Comparison of ENCODE assay signal across 8 cellular contexts in the genomic region with DNA sequence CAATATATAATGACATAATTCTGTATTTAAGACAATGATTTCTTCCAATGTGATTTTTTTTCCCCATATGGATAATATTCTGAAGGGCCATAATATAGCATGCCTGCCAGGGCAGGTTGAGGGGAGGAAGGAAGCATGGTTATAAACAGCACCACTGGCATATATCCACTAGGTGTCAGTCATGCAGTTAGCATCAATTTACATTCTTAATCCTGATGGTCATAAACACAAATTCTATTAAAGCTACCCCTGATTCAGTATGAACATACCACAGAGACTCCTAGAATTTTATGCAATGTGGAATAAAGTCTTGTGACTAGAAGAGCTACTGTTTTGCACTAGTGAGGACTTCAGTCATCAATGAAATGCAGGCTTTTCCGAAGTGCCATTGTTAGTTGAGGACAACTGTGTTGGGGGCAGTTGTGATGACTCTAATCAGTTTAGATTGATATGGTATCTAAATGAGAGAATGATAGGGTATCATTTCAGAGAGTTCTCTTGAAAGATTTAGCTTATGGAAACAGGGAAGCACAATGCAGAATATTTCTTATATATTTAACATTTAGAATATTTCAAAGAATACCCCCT.
DNase-seq lines count a peak whose midpoint lies in the region; TF ChIP-seq lines count a peak whose summit lies in the region.

No MANE protein-coding gene starts in this region.

- H3K27me3 ChIP-seq in GM06990 (replicated peaks; ENCODE audit: control insufficient read depth, insufficient read depth, low read length): no peaks in the 10 kb centered on the region

- no peak for DNase-seq in AG04449 (ENCODE audit: low read depth, low spot score)
- no peak for DNase-seq in GM06990 (ENCODE audit: extremely low read depth, insufficient read length)
- peak; percentile 79 for DNase-seq in HCEC 1CT
- DNase-seq in OCI-M2 (lab: John Stamatoyannopoulos, UW; ENCODE audit: unreplicated experiment): peak; percentile 48
- DNase-seq in choroid plexus epithelial cell (ENCODE audit: low read depth): peak; percentile 88
- DNase-seq in medulla oblongata (ENCODE audit: extremely low spot score): peak; percentile 66
- no peak for DNase-seq in GOT3 (lab: John Stamatoyannopoulos, UW)

- no peak overlapping the region for H3K4me3 ChIP-seq in AG04449 (ENCODE audit: low read depth, low read length)
- H3K4me3 ChIP-seq in GM06990 (replicated peaks; ENCODE audit: low read depth, low read length): no peak overlapping the region
- H3K4me3 ChIP-seq in choroid plexus epithelial cell (ENCODE audit: low read depth, low read length): no peak overlapping the region

- POLR2A ChIA-PET in AG04449 (lab: Yijun Ruan, JAX): interaction anchor here (0.7 kb wide), 1 partner anchor 527 kb away, joined by 4 read pairs; no protein-coding TSS in a partner anchor

- CTCF ChIA-PET in AG04449 (lab: Yijun Ruan, JAX): interaction anchor here (0.6 to 5.2 kb wide), 51 partner anchors 9 to 842 kb away, joined by 3 to 99 read pairs (median 3); no protein-coding TSS in a partner anchor

- peak; percentile 72 for TF ChIP-seq CTCF in AG04449 (IDR thresholded peaks at IDR 0.05; ENCODE audit: insufficient read depth, low read length, missing control alignments)
- peak; percentile 69 for TF ChIP-seq CTCF in GM06990 (IDR thresholded peaks at IDR 0.05; ENCODE audit: insufficient read depth, low read length, poor library complexity, severe bottlenecking)
- TF ChIP-seq CTCF in LNCAP (IDR thresholded peaks at IDR 0.05): peak; percentile 94
- peak; percentile 84 for TF ChIP-seq CTCF in choroid plexus epithelial cell (conservative IDR thresholded peaks at IDR 0.05; ENCODE audit: low read depth, low read length)

- no peaks in the 10 kb centered on the region for H3K36me3 ChIP-seq in GM06990 (ENCODE audit: control insufficient read depth, insufficient read depth, low read length)

Comparison
In these comparisons a context has a peak if more than half of its experiments do, and no peak if none do; other contexts are left out.
1. DNase-seq: peak in HCEC 1CT (single experiment), OCI-M2 (single experiment), choroid plexus epithelial cell (single experiment) and medulla oblongata (single experiment); none in AG04449 (single experiment), GM06990 (single experiment) and GOT3 (single experiment).
2. Peak in every context shown above with its lines, with median percentiles within 50 percentile points of each other: CTCF ChIP-seq.